Comparison of ENCODE assay signal across 10 cellular contexts in the genomic region with DNA sequence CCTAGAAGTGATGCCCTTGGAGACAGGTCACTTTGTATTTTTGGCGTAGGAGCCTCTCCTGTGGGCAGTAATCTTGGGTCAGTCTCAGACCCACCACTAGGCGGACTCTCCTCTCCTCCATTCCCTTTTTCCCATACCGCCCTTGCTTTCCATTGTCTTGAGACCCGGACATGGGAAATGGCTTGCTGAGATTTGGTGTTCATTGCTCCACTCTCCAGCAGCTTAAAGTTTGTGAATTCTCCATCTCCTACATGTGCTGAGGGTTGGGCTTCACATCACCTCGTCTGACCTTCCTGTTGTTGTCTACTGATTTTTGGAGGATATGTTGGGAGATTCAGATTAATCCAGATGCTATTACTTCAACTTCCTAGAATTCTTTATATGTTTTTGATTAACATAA.
DNase-seq lines count a peak whose midpoint lies in the region; ATAC-seq and TF ChIP-seq lines count a peak whose summit lies in the region.
"Had no signal": no experiment of that assay in that cellular context is flagged by ENCODE, and none has a peak within 500 bp of the region (broad histone marks: within the 10 kb centered on the region; RNA-seq: fewer than 3 reads in every experiment).

No MANE protein-coding gene starts in this region.

- no peaks in the 10 kb centered on the region for H3K9me3 ChIP-seq in right lobe of liver
- H3K9me3 ChIP-seq in esophagus squamous epithelium, result no peaks in the 10 kb centered on the region

- TF ChIP-seq POLR2A in right lobe of liver (IDR thresholded peaks at IDR 0.05) (no peak), esophagus squamous epithelium (IDR thresholded peaks at IDR 0.05) (no peak)

- H3K4me3 ChIP-seq in HFF-Myc (replicated peaks; ENCODE audit: low read depth, low read length) (no peak overlapping the region), WI38 (ENCODE audit: low read depth, low read length) (no peak overlapping the region), right lobe of liver (no peak overlapping the region), esophagus squamous epithelium (no peak overlapping the region)

- TF ChIP-seq CTCF in CD14-positive monocyte (IDR thresholded peaks at IDR 0.05), result peak; percentile 41
- TF ChIP-seq CTCF in HFF-Myc (IDR thresholded peaks at IDR 0.05; ENCODE audit: low read depth, low read length, missing control alignments), result peak; percentile 72
- peak; percentile 68 for TF ChIP-seq CTCF in WI38 (IDR thresholded peaks at IDR 0.05; ENCODE audit: low read depth, low read length)
- TF ChIP-seq CTCF in right lobe of liver (IDR thresholded peaks at IDR 0.05), result peak in 3 of 4 donors; percentile 17 to 33 (median 29)
- peak in 3 of 6 experiments; percentile 11 to 34 (median 24) for TF ChIP-seq CTCF in esophagus squamous epithelium (IDR thresholded peaks at IDR 0.05)

- peak; percentile 58 to 77 (median 61) for ATAC-seq in right lobe of liver
- ATAC-seq in effector memory CD8-positive, alpha-beta T cell (replicated peaks), result no peak

- peaks cover 0 to 12% (median 2%) of the 10 kb centered on the region in 7 donors for H3K9me3 Mint-ChIP-seq in CD14-positive monocyte
- H3K9me3 Mint-ChIP-seq in effector memory CD8-positive, alpha-beta T cell, result peaks cover 0 to 1% of the 10 kb centered on the region in 2 donors
- H3K9me3 Mint-ChIP-seq: nephron had no signal

- DNase-seq in CD14-positive monocyte (ENCODE audit: low spot score) (no peak), HFF-Myc (ENCODE audit: extremely low read depth, low read depth) (peak; percentile 4), right lobe of liver (no peak), esophagus squamous epithelium (lab: John Stamatoyannopoulos, UW) (no peak)
- no peak for DNase-seq in stimulated activated CD4-positive, alpha-beta T cell treated with anti-CD3 and anti-CD28 coated beads, Interleukin-4, amount 100 ng/mL, for 4 hours
- DNase-seq in central memory CD4-positive, alpha-beta T cell, result no peak
- DNase-seq in effector memory CD8-positive, alpha-beta T cell, result no peak
- DNase-seq: NCI-H526 treated with DMSO at 0.1 percent for 48 hours had no signal

- H3K27me3 ChIP-seq in right lobe of liver (no peaks in the 10 kb centered on the region), esophagus squamous epithelium (no peaks in the 10 kb centered on the region)

- WGBS in right lobe of liver (ENCODE audit: insufficient coverage, low coverage, low lambda C conversion rate, missing lambda C conversion rate), result 53% methylated on average over 5 of the region's 5 CpGs
- WGBS in esophagus squamous epithelium, 2 donors, result 52 to 56% methylated on average over 5 of the region's 5 CpGs

- H3K36me3 Mint-ChIP-seq in CD14-positive monocyte, result no peaks in the 10 kb centered on the region
- peaks cover 4% of the 10 kb centered on the region for H3K36me3 Mint-ChIP-seq in effector memory CD8-positive, alpha-beta T cell (ENCODE audit: insufficient read depth)

- peaks cover 0 to 7% (median under 1%) of the 10 kb centered on the region in 3 donors for H3K27me3 Mint-ChIP-seq in CD14-positive monocyte (ENCODE audit: low read depth in 3 of 3)
- H3K27me3 Mint-ChIP-seq in effector memory CD8-positive, alpha-beta T cell, result peaks cover 27 to 35% of the 10 kb centered on the region in 2 donors

- H3K36me3 ChIP-seq in right lobe of liver (no peaks in the 10 kb centered on the region), esophagus squamous epithelium (no peaks in the 10 kb centered on the region)

- H3K27ac Mint-ChIP-seq in CD14-positive monocyte, result no peak overlapping the region
- H3K27ac Mint-ChIP-seq in effector memory CD8-positive, alpha-beta T cell, result no peak overlapping the region
- H3K27ac Mint-ChIP-seq: nephron had no signal

- H3K27ac ChIP-seq in right lobe of liver (no peak overlapping the region), esophagus squamous epithelium (no peak overlapping the region)

- H3K4me3 Mint-ChIP-seq in CD14-positive monocyte, result no peak overlapping the region
- H3K4me3 Mint-ChIP-seq in effector memory CD8-positive, alpha-beta T cell, result no peak overlapping the region
- H3K4me3 Mint-ChIP-seq: nephron had no signal

- no peaks in the 10 kb centered on the region for H3K4me1 Mint-ChIP-seq in CD14-positive monocyte
- no peaks in the 10 kb centered on the region for H3K4me1 Mint-ChIP-seq in effector memory CD8-positive, alpha-beta T cell (ENCODE audit: low read depth in 2 of 2)
- H3K4me1 Mint-ChIP-seq: nephron had no signal

- intact Hi-C loops in CD14-positive monocyte (cut with micrococcal nuclease) (no loop called here), right lobe of liver (cut with DNase I) (no loop called here), esophagus squamous epithelium (cut with DNase I) (no loop called here)

- H3K4me1 ChIP-seq in right lobe of liver (no peaks in the 10 kb centered on the region), esophagus squamous epithelium (no peaks in the 10 kb centered on the region)
